Comparison of ENCODE assay signal across 7 cellular contexts in genomic region chr12:55996201-55996714, GRCh38. TPM values are rescaled to one million over a fixed set of nuclear protein-coding genes. Genes with fewer than 3 reads are reported as not detected.
DNase-seq lines count a peak whose midpoint lies in the region; ATAC-seq, FAIRE-seq and TF ChIP-seq lines count a peak whose summit lies in the region.

No MANE protein-coding gene starts in this region.

- ATAC-seq in GM18498 (IDR thresholded peaks at IDR 0.05; ENCODE audit: unreplicated experiment), result no peak

- H3K27ac ChIP-seq in caudate nucleus (ENCODE audit: low read depth, low read length), result peak overlapping the region; percentile 91

- peak; percentile 68 for TF ChIP-seq CTCF in WI38 (IDR thresholded peaks at IDR 0.05; ENCODE audit: low read depth, low read length)

- DNase-seq in GM12892 (ENCODE audit: insufficient read length) (peak; percentile 36), NCI-H2107 (lab: John Stamatoyannopoulos, UW) (peak; percentile 68), caudate nucleus (lab: John Stamatoyannopoulos, UW) (peak in 38 of 61 donors; percentile 8 to 78 (median 25))
- peak; percentile 69 for DNase-seq in stimulated activated CD4-positive, alpha-beta T cell treated with anti-CD3 and anti-CD28 coated beads, Interleukin-15, amount 100 ng/mL, for 24 hours

- TF ChIP-seq POLR2A in GM12892 (IDR thresholded peaks at IDR 0.05; ENCODE audit: low read depth, low read length), result no peak

- H3K4me3 ChIP-seq in WI38 (ENCODE audit: low read depth, low read length), result peak overlapping the region; percentile 73

- FAIRE-seq in GM12892 (lab: Jason Lieb, UNC), result peak; percentile 86
- FAIRE-seq in islet of Langerhans (lab: Jason Lieb, UNC), result peak; percentile 92

RNA-seq across cellular contexts. Expression of gene SUOX, which starts 0.8 kb away (rescaled TPM):
- polyA plus RNA-seq in GM12892 (2012; ENCODE audit: missing spikeins), result 11.3 TPM

RNA-seq across cellular contexts. Expression of gene RAB5B, which starts 22.4 kb away (rescaled TPM):
- 47.6 TPM for polyA plus RNA-seq in GM12892 (2012; ENCODE audit: missing spikeins)

RNA-seq across cellular contexts. Expression of gene IKZF4, which starts 24.6 kb away (rescaled TPM):
- 2.8 TPM for polyA plus RNA-seq in GM12892 (2012; ENCODE audit: missing spikeins)

RNA-seq across cellular contexts. Expression of gene CDK2, which starts 29.6 kb away (rescaled TPM):
- polyA plus RNA-seq in GM12892 (2012; ENCODE audit: missing spikeins), result 108 TPM

RNA-seq across cellular contexts. Expression of gene PMEL, which starts 30.4 kb away (rescaled TPM):
- 1.9 TPM for polyA plus RNA-seq in GM12892 (2012; ENCODE audit: missing spikeins)
